In genomic region chr14:72692678-72693077, GRCh38 we compare ENCODE assay signal across 13 cellular contexts.
DNase-seq lines count a peak whose midpoint lies in the region; ATAC-seq lines count a peak whose summit lies in the region.
"Had no signal": no experiment of that assay in that cellular context is flagged by ENCODE, and none has a peak within 500 bp of the region (broad histone marks: within the 10 kb centered on the region; RNA-seq: fewer than 3 reads in every experiment).

No MANE protein-coding gene starts in this region.

- intact Hi-C loops in left cardiac atrium (cut with DNase I) = no loop called here

- DNase-seq in NCI-H748 (lab: John Stamatoyannopoulos, UW; ENCODE audit: unreplicated experiment) (peak; percentile 61), NCI-H748 treated with DMSO at 0.1 percent for 48 hours (lab: John Stamatoyannopoulos, UW) (no peak), NT2/D1 (ENCODE audit: low read depth, low spot score) (peak; percentile 36), left cardiac atrium (no peak), renal cortical epithelial cell (ENCODE audit: low read depth) (peak; percentile 40), NCI-H446 treated with DMSO at 0.1 percent for 48 hours (lab: John Stamatoyannopoulos, UW) (no peak), NCI-H1092 (lab: John Stamatoyannopoulos, UW) (no peak)
- no peak for DNase-seq in activated T-cell treated with anti-CD3 and anti-CD28 coated beads, Interleukin-2, amount 50 U/mL, for 48 hours
- DNase-seq: activated CD4-positive, alpha-beta T cell treated with anti-CD3 and anti-CD28 coated beads, Interleukin-2, amount 10 ng/mL, durations not matched to agents 7 days and 5 days; brain microvascular endothelial cell; NCI-H1048; T-helper 17 cell; uterus had no signal

- H3K4me1 ChIP-seq in NT2/D1 (ENCODE audit: insufficient read depth, insufficient read length) = peaks cover 7% of the 10 kb centered on the region
- H3K4me1 ChIP-seq: uterus had no signal

- H3K9ac ChIP-seq in NT2/D1 (ENCODE audit: insufficient read length, low read depth) = no peak overlapping the region

- H3K36me3 ChIP-seq in NT2/D1 (ENCODE audit: insufficient read depth, insufficient read length, low read length) = no peaks in the 10 kb centered on the region
- H3K36me3 ChIP-seq: uterus had no signal

- peak; percentile 81 to 91 for ATAC-seq in left cardiac atrium
- ATAC-seq: T-helper 17 cell had no signal

- H3K9me3 ChIP-seq in NT2/D1 (ENCODE audit: insufficient read depth, low read length) = no peaks in the 10 kb centered on the region
- H3K9me3 ChIP-seq: uterus had no signal

- H3K27me3 ChIP-seq in NT2/D1 (ENCODE audit: insufficient read depth, insufficient read length) = no peaks in the 10 kb centered on the region
- H3K27me3 ChIP-seq: brain microvascular endothelial cell, uterus had no signal

- H3K4me3 ChIP-seq in NT2/D1 (ENCODE audit: insufficient read length, low read depth) = no peak overlapping the region
- H3K4me3 ChIP-seq: uterus had no signal

Comparison
In these comparisons a context has a peak if more than half of its experiments do, and no peak if none do; other contexts are left out.
1. DNase-seq: peak in NCI-H748 (single experiment), NT2/D1 (single experiment) and renal cortical epithelial cell (single experiment); none in NCI-H748 treated with DMSO at 0.1 percent for 48 hours (single experiment), left cardiac atrium (single experiment), activated T-cell treated with anti-CD3 and anti-CD28 coated beads, Interleukin-2, amount 50 U/mL, for 48 hours (0 of 2), NCI-H446 treated with DMSO at 0.1 percent for 48 hours (single experiment) and NCI-H1092 (single experiment).